ENCODE assay signal across 1 cellular context in genomic region chr16:27286446-27286845, GRCh38.
TF ChIP-seq lines count a peak whose summit lies in the region.

No MANE protein-coding gene starts in this region.

TF ChIP-seq in liver, 16 proteins besides CTCF, POLR2A, EP300 and RAD21 (continued from another document):
- no peak for TF ChIP-seq ZBTB33 (IDR thresholded peaks at IDR 0.05)
- TF ChIP-seq RXRA (IDR thresholded peaks at IDR 0.05): no peak
- TF ChIP-seq FOXA1 (IDR thresholded peaks at IDR 0.05): no peak
- TF ChIP-seq GABPA (IDR thresholded peaks at IDR 0.05 in 1 of 2, conservative IDR thresholded peaks at IDR 0.05 in 1 of 2): no peak
- no peak for TF ChIP-seq YY1 (IDR thresholded peaks at IDR 0.05)
- TF ChIP-seq HNF4G (IDR thresholded peaks at IDR 0.05): no peak
